ENCODE assay signal across 25 cellular contexts in the genomic region with DNA sequence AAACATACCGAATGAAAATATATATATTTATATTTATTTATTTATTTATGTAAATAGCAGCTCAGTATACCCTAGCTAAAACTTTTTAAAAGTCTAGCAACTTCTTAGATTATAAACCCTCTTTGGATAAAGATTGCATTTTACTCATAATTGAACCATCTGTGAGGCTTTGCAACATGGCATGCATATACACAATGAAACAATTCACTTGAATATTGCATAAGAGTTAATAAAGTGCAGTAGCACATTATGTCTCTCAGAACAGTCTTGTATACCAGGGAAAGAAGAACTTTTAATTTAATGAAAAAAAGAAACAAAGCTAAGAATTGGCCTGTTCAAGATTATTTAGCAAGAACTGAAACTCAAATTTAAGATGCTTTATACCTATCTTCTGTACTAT.
"Had no signal": no experiment of that assay in that cellular context is flagged by ENCODE, and none has a peak within 500 bp of the region (broad histone marks: within the 10 kb centered on the region; RNA-seq: fewer than 3 reads in every experiment).

No MANE protein-coding gene starts in this region.

- H3K4me3 ChIP-seq: K562, SJSA1, SK-N-MC had no signal

- FAIRE-seq: HTR-8/SVneo, K562, RCC 7860 had no signal

- H3K4me2 ChIP-seq: KMS-11 had no signal

- H3K4me3 Mint-ChIP-seq: IgD-negative memory B cell had no signal

- ATAC-seq: K562 had no signal

- H3K27ac Mint-ChIP-seq: IgD-negative memory B cell had no signal

- H3K27me3 ChIP-seq: SJSA1 had no signal

- H3K4me1 ChIP-seq: SJSA1 had no signal

- DNase-seq: Kasumi-1, MV-4-11, NCI-H1048, NCI-H1105, NCI-H1436 treated with DMSO at 0.1 percent for 48 hours, NCI-H1694, NCI-H187 treated with DMSO at 0.1 percent for 48 hours, NCI-H2029 treated with DMSO at 0.1 percent for 48 hours, NCI-H2227 treated with DMSO at 0.1 percent for 48 hours, NCI-H446, NCI-H510A, NCI-H524 treated with DMSO at 0.1 percent for 48 hours, NCI-H69, NCI-H774, Right ventricle myocardium superior, RPMI8226, SIG-M5 had no signal

- H3K27me3 Mint-ChIP-seq: IgD-negative memory B cell had no signal

- H3K27ac ChIP-seq: HL-60, KMS-11, SJSA1, SK-N-MC had no signal

- H3K36me3 ChIP-seq: SJSA1 had no signal

- H3K9ac ChIP-seq: KMS-11 had no signal
